ENCODE assay signal across 11 cellular contexts in the genomic region with DNA sequence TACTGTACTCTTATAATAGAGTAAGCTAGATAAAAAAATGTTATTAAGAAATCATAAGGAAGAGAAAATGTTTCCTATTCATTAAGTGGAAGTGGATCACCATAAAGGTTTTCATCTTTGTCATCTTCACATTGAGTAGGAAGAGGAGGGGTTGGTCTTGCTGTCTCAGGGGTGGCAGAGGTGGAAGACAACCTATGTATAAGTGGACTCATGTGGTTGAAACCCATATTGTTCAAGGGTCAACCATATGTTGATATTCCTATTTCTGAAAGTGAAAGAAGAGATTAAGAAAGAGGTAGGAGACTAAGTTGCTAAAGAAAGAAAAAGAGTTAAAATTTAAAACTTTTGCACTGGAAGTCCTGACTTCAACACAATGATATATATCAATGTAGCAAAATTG. TPM values are rescaled to one million over a fixed set of nuclear protein-coding genes. Genes with fewer than 3 reads are reported as not detected.
"Had no signal": no experiment of that assay in that cellular context is flagged by ENCODE, and none has a peak within 500 bp of the region (broad histone marks: within the 10 kb centered on the region; RNA-seq: fewer than 3 reads in every experiment).

No MANE protein-coding gene starts in this region.

- H3K27me3 Mint-ChIP-seq: IgD-negative memory B cell had no signal

- H3K4me3 ChIP-seq: K562 had no signal

- H3K4me3 Mint-ChIP-seq: IgD-negative memory B cell had no signal

- FAIRE-seq: HepG2, HTR-8/SVneo, K562 had no signal

- H3K4me2 ChIP-seq: KMS-11 had no signal

- H3K4me1 Mint-ChIP-seq: IgD-negative memory B cell had no signal

- DNase-seq: IMR-90, KBM-7, KG1 had no signal

- H3K9ac ChIP-seq: KMS-11 had no signal

- H3K27ac ChIP-seq: HL-60, KMS-11 had no signal

- H3K36me3 Mint-ChIP-seq: IgD-negative memory B cell had no signal

- ATAC-seq: HepG2, K562 had no signal

- H3K27ac Mint-ChIP-seq: IgD-negative memory B cell had no signal

RNA-seq across cellular contexts. Expression of a gene that starts 4.9 kb away (rescaled TPM):
- total RNA-seq: HepG2, HT-29, HT1080, IMR-90, K562 had no signal
- polyA plus RNA-seq: HepG2, IgD-negative memory B cell, IMR-90, K562 had no signal
